ENCODE assay signal across 8 cellular contexts in the genomic region with DNA sequence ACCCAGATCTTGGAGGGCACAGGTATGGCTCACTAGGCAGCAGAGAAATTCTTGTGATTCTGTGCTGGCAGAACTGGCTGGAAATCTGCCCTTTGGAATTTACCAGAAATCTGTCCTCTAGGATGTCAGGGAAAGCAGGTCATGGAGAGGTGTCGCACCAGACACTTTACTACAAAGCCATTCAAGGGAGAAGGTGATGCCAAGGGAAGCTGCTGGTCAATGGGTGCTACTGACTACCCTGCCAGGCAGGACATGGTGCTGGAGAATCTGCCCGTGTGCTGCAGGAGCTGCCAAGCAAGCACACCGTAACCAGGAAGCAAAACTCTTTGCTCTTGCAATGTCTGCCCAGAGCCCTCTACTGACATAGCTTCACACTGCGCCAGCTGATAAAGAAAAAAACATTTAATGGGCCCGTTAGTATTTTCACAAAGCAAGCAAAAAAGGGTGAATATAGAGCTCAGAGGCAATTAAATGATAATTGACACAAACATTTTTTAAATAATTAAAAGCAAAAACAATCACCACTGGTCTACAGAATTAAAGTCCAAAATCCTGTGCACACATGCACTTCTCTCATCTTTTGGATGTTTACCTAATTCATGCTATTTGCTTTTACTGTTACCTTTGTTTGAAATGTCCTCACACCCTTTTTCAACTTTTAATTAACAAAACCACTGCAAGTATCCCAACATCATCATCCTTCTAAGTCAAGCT. TPM values are rescaled to one million over a fixed set of nuclear protein-coding genes. Genes with fewer than 3 reads are reported as not detected.
DNase-seq lines count a peak whose midpoint lies in the region; ATAC-seq, FAIRE-seq and TF ChIP-seq lines count a peak whose summit lies in the region.

No MANE protein-coding gene starts in this region.

- no peak for FAIRE-seq in bronchial epithelial cell (lab: Jason Lieb, UNC)

- DNase-seq in DMS 273 treated with DMSO at 0.1 percent for 48 hours (lab: John Stamatoyannopoulos, UW) (peak; percentile 49), NOMO-1 treated with dmso at 0.1 percent for 144 hours (lab: John Stamatoyannopoulos, UW; ENCODE audit: unreplicated experiment) (peak; percentile 56), bronchial epithelial cell (ENCODE audit: low read depth) (peak; percentile 53), myocyte (ENCODE audit: low read depth) (peak; percentile 27), NCI-H128 (lab: John Stamatoyannopoulos, UW; ENCODE audit: unreplicated experiment) (no peak)
- no peak for DNase-seq in activated effector memory CD4-positive, alpha-beta T cell treated with Interleukin-2 at 50 U/mL for 16 hours

- peak; percentile 51 for TF ChIP-seq CTCF in bronchial epithelial cell (IDR thresholded peaks at IDR 0.05; ENCODE audit: insufficient read depth, low read length, severe bottlenecking)

- no peaks in the 10 kb centered on the region for H3K27me3 ChIP-seq in bronchial epithelial cell (ENCODE audit: control insufficient read depth, insufficient read depth, low read length)

- H3K4me3 ChIP-seq in bronchial epithelial cell (ENCODE audit: low read depth, low read length) = no peak overlapping the region

- H3K36me3 ChIP-seq in bronchial epithelial cell (ENCODE audit: control insufficient read depth, insufficient read depth, low read length) = no peaks in the 10 kb centered on the region

- ATAC-seq in GM19035 (IDR thresholded peaks at IDR 0.05; ENCODE audit: unreplicated experiment) = peak; percentile 80
- ATAC-seq in HG03469 (IDR thresholded peaks at IDR 0.05; ENCODE audit: unreplicated experiment) = peak; percentile 83

RNA-seq across cellular contexts. Expression of a gene that starts 7.2 kb away (rescaled TPM):
- 35.8 and 42.0 TPM in 2 replicates for total RNA-seq in bronchial epithelial cell
- total RNA-seq in myocyte = 27.3 and 28.1 TPM in 2 replicates
- polyA plus RNA-seq in myocyte (2012) = 10.1 TPM

Comparison
In these comparisons a context has a peak if more than half of its experiments do, and no peak if none do; other contexts are left out.
1. DNase-seq: peak in DMS 273 treated with DMSO at 0.1 percent for 48 hours (single experiment), NOMO-1 treated with dmso at 0.1 percent for 144 hours (single experiment), bronchial epithelial cell (single experiment) and myocyte (single experiment); none in NCI-H128 (single experiment) and activated effector memory CD4-positive, alpha-beta T cell treated with Interleukin-2 at 50 U/mL for 16 hours (single experiment).